In the genomic region with DNA sequence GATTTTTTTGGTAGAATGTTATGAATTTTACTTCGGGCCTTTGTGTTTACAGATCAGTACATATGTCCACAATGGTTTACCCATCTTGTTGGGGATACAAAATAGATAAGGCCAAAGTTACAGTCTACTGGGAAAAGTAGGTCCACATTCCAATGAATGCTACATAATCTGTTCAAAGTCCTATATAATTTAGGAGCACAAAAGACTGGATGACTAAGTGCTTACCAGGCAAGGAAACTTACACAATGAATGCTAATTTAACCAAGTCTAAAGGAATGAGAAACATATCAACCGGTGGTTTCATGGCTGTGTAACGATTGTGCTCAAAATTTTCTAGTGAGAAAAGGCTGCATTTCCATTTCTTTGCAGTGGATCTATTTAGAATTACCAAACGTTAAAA, we compare ENCODE assay signal across 24 cellular contexts.
A peak's percentile ranks its signal among the peaks of the same experiment; 100 is the strongest.
DNase-seq lines count a peak whose midpoint lies in the region; ATAC-seq, FAIRE-seq and TF ChIP-seq lines count a peak whose summit lies in the region.
"Had no signal": no experiment of that assay in that cellular context is flagged by ENCODE, and none has a peak within 500 bp of the region (broad histone marks: within the 10 kb centered on the region; RNA-seq: fewer than 3 reads in every experiment).

No MANE protein-coding gene starts in this region.

- peak; percentile 73 for ATAC-seq in HepG2
- no peak for ATAC-seq in right lobe of liver
- ATAC-seq: CD8-positive, alpha-beta T cell; GM23338; Right ventricle myocardium inferior had no signal

- CTCF ChIA-PET in HepG2 (lab: Yijun Ruan, JAX; ENCODE audit: low intra/inter-chr PET ratio, low total read pairs) = no interaction called here

- TF ChIP-seq EP300 in HepG2 (IDR thresholded peaks at IDR 0.05; ENCODE audit: low read depth in 2 of 2, low read length in 2 of 2) (no peak), HepG2 (CRISPR knock-in tag; IDR thresholded peaks at IDR 0.05; ENCODE audit: borderline replicate concordance) (no peak)

- POLR2A ChIA-PET in HepG2 (lab: Yijun Ruan, JAX) = no interaction called here

- H4K20me1 ChIP-seq in HepG2 (ENCODE audit: insufficient read depth, low read length) (no peaks in the 10 kb centered on the region), keratinocyte (ENCODE audit: control insufficient read depth, extremely low read depth, insufficient read depth, low read length) (no peaks in the 10 kb centered on the region)

- H3K4me2 ChIP-seq in HepG2 (ENCODE audit: low read depth, low read length) = no peak overlapping the region
- H3K4me2 ChIP-seq in keratinocyte (ENCODE audit: control insufficient read depth, extremely low read depth, insufficient read depth, low read depth, low read length) = no peak overlapping the region
- H3K4me2 ChIP-seq: GM23338 had no signal

- TF ChIP-seq POLR2A in HepG2 (IDR thresholded peaks at IDR 0.05; ENCODE audit: insufficient read depth in 1 of 2, low read depth in 2 of 2, low read length in 2 of 2) (no peak), right lobe of liver (IDR thresholded peaks at IDR 0.05) (no peak), GM12892 (IDR thresholded peaks at IDR 0.05; ENCODE audit: low read depth, low read length) (no peak)

- no TSS peak for BruUV-seq in HepG2 (replicated peaks; lab: Mats Ljungman, UMichigan)

- TF ChIP-seq RAD21 in HepG2 (CRISPR knock-in tag; IDR thresholded peaks at IDR 0.05) = no peak

- H3K4me1 ChIP-seq in HepG2 (ENCODE audit: insufficient read depth, low read length) = peaks cover 11% of the 10 kb centered on the region
- no peaks in the 10 kb centered on the region for H3K4me1 ChIP-seq in right lobe of liver
- no peaks in the 10 kb centered on the region for H3K4me1 ChIP-seq in keratinocyte (ENCODE audit: control insufficient read depth, extremely low read depth, insufficient read depth, low read length)
- H3K4me1 ChIP-seq: SJSA1 had no signal

- TF ChIP-seq CTCF in HepG2 (CRISPR knock-in tag; IDR thresholded peaks at IDR 0.05) (no peak), right lobe of liver (IDR thresholded peaks at IDR 0.05) (no peak), keratinocyte (optimal IDR thresholded peaks at IDR 0.05 in 1 of 3, IDR thresholded peaks at IDR 0.05 in 1 of 3, conservative IDR thresholded peaks at IDR 0.05 in 1 of 3; ENCODE audit: extremely low read depth in 1 of 3, insufficient read depth in 2 of 3, low read length in 3 of 3) (no peak), endothelial cell (IDR thresholded peaks at IDR 0.05; ENCODE audit: unreplicated experiment) (no peak)

- H3K27me3 Mint-ChIP-seq in endothelial cell (ENCODE audit: unreplicated experiment) = no peaks in the 10 kb centered on the region

- H3K27ac Mint-ChIP-seq in endothelial cell (ENCODE audit: unreplicated experiment) = no peak overlapping the region
- H3K27ac Mint-ChIP-seq: CD8-positive, alpha-beta T cell; GM23338 had no signal

- no peak overlapping the region for H3K4me3 ChIP-seq in HepG2 (replicated peaks in 1 of 3; ENCODE audit: insufficient read depth in 1 of 3, low read depth in 2 of 3, low read length in 3 of 3)
- no peak overlapping the region for H3K4me3 ChIP-seq in right lobe of liver
- H3K4me3 ChIP-seq in keratinocyte (ENCODE audit: control insufficient read depth in 2 of 3, extremely low read depth in 1 of 3, insufficient read depth in 2 of 3, low read depth in 1 of 3, low read length in 3 of 3) = no peak overlapping the region
- H3K4me3 ChIP-seq: GM23338, SJSA1 had no signal

- H3K36me3 Mint-ChIP-seq in endothelial cell (ENCODE audit: low read depth, unreplicated experiment) = no peaks in the 10 kb centered on the region
- H3K36me3 Mint-ChIP-seq: CD8-positive, alpha-beta T cell had no signal

- H2AFZ ChIP-seq in HepG2 (ENCODE audit: low read length) (no peak overlapping the region), keratinocyte (ENCODE audit: control insufficient read depth, low read length) (no peak overlapping the region)
- H2AFZ ChIP-seq: GM23338 had no signal

- in situ Hi-C loops in HepG2 (cut with HindIII; ENCODE audit: extremely low pct_ligation_motif_present, low pct_unique_long_range_greater_than_20kb) = no loop called here

- H3K27ac ChIP-seq in HepG2 (ENCODE audit: extremely low read length, insufficient read depth, low read length) = no peak overlapping the region
- no peak overlapping the region for H3K27ac ChIP-seq in right lobe of liver
- H3K27ac ChIP-seq in keratinocyte (ENCODE audit: control insufficient read depth, insufficient read depth, low read length) = no peak overlapping the region
- H3K27ac ChIP-seq: SJSA1 had no signal

- H3K9ac ChIP-seq in HepG2 (ENCODE audit: insufficient read depth, low read depth, low read length) (no peak overlapping the region), keratinocyte (ENCODE audit: control insufficient read depth, extremely low read depth, insufficient read depth, low read length) (no peak overlapping the region)

- no peaks in the 10 kb centered on the region for H3K9me1 ChIP-seq in keratinocyte (ENCODE audit: control insufficient read depth, extremely low read depth, insufficient read depth, low read length)

- H3K27me3 ChIP-seq in HepG2 (ENCODE audit: control insufficient read depth in 1 of 2, insufficient read depth in 2 of 2, low read length in 2 of 2) (no peaks in the 10 kb centered on the region), right lobe of liver (no peaks in the 10 kb centered on the region), keratinocyte (ENCODE audit: control insufficient read depth, extremely low read depth, insufficient read depth, low read length) (no peaks in the 10 kb centered on the region)
- H3K27me3 ChIP-seq: SJSA1 had no signal

- dilution Hi-C loops in keratinocyte (cut with MboI; ENCODE audit: extremely low pct_ligation_motif_present, low sequenced_read_pairs) = no loop called here

- H3K4me1 Mint-ChIP-seq in endothelial cell (ENCODE audit: unreplicated experiment) = peaks cover 4% of the 10 kb centered on the region

- WGBS in HepG2 (ENCODE audit: low lambda C conversion rate) = 2% methylated on average over 4 of the region's 4 CpGs
- WGBS in right lobe of liver (ENCODE audit: insufficient coverage, low coverage, low lambda C conversion rate, missing lambda C conversion rate) = 68% methylated on average over 4 of the region's 4 CpGs

- H3K4me3 Mint-ChIP-seq in endothelial cell (ENCODE audit: unreplicated experiment) = no peak overlapping the region
- H3K4me3 Mint-ChIP-seq: CD8-positive, alpha-beta T cell; GM23338 had no signal

- H3K36me3 ChIP-seq in HepG2 (replicated peaks in 1 of 2; ENCODE audit: control insufficient read depth in 1 of 2, insufficient read depth in 2 of 2, low read length in 2 of 2) = no peaks in the 10 kb centered on the region
- H3K36me3 ChIP-seq in right lobe of liver = no peaks in the 10 kb centered on the region
- no peaks in the 10 kb centered on the region for H3K36me3 ChIP-seq in keratinocyte (ENCODE audit: control insufficient read depth in 2 of 2, extremely low read depth in 1 of 2, insufficient read depth in 2 of 2, low read length in 2 of 2)
- H3K36me3 ChIP-seq: SJSA1 had no signal

- no peaks in the 10 kb centered on the region for H3K9me3 Mint-ChIP-seq in endothelial cell (ENCODE audit: unreplicated experiment)

- DNase-seq in HepG2 (ENCODE audit: low spot score) = peak; percentile 42
- DNase-seq in right lobe of liver = no peak
- DNase-seq in astrocyte of the hippocampus (ENCODE audit: low read depth, low spot score) = peak; percentile 58
- no peak for DNase-seq in keratinocyte (ENCODE audit: low read depth, low spot score)
- DNase-seq in GM12892 (ENCODE audit: insufficient read length) = no peak
- DNase-seq in stimulated activated naive CD4-positive, alpha-beta T cell (lab: John Stamatoyannopoulos, UW) = no peak
- DNase-seq in NCI-H1417 (lab: John Stamatoyannopoulos, UW) = no peak
- DNase-seq in endothelial cell (ENCODE audit: low spot score) = no peak
- DNase-seq: 8988T; AML-193; C1 segment of cervical spinal cord; CD8-positive, alpha-beta T cell; DMS153; HCEC 1CT; MM.1S; NCI-H1092; NCI-H1436 treated with DMSO at 0.1 percent for 48 hours; NCI-H1930; NCI-H2227 treated with DMSO at 0.1 percent for 48 hours; NCI-H510A had no signal

- intact Hi-C loops in HepG2 (cut with micrococcal nuclease; ENCODE audit: unreplicated experiment) (no loop called here), right lobe of liver (cut with DNase I) (no loop called here)

- no peak for FAIRE-seq in HepG2 (lab: Jason Lieb, UNC)
- FAIRE-seq in keratinocyte (lab: Jason Lieb, UNC) = peak; percentile 29
- FAIRE-seq in GM12892 (lab: Jason Lieb, UNC) = no peak
- FAIRE-seq: G401.6 had no signal

- H3K9me3 ChIP-seq in HepG2 (ENCODE audit: low read length) (peaks cover 10% of the 10 kb centered on the region), right lobe of liver (no peaks in the 10 kb centered on the region), keratinocyte (ENCODE audit: control insufficient read depth, low read depth, low read length) (no peaks in the 10 kb centered on the region)
- H3K9me3 ChIP-seq: SJSA1 had no signal

- no peaks in the 10 kb centered on the region for H3K79me2 ChIP-seq in HepG2 (ENCODE audit: insufficient read depth, low read length)
- no peaks in the 10 kb centered on the region for H3K79me2 ChIP-seq in keratinocyte (ENCODE audit: control insufficient read depth, insufficient read depth, low read length)

TF ChIP-seq in HepG2, 621 proteins besides CTCF, POLR2A, EP300 and RAD21:
- TF ChIP-seq SOX5 (CRISPR knock-in tag; IDR thresholded peaks at IDR 0.05; ENCODE audit: borderline replicate concordance) (peak; percentile 17; the same call in 1 of the 2 replicates), ZNF790 (CRISPR knock-in tag; IDR thresholded peaks at IDR 0.05; ENCODE audit: borderline replicate concordance) (no peak), ZNF12 (CRISPR knock-in tag; IDR thresholded peaks at IDR 0.05) (no peak), ZNF3 (CRISPR knock-in tag; IDR thresholded peaks at IDR 0.05) (no peak), ARNT (IDR thresholded peaks at IDR 0.05) (no peak), BRCA1 (CRISPR knock-in tag; IDR thresholded peaks at IDR 0.05) (no peak), ZNF446 (CRISPR knock-in tag; IDR thresholded peaks at IDR 0.05) (no peak), KMT2A (CRISPR knock-in tag; IDR thresholded peaks at IDR 0.05) (no peak), FOXJ3 (CRISPR knock-in tag; IDR thresholded peaks at IDR 0.05; ENCODE audit: borderline replicate concordance) (no peak), HNF4A (CRISPR knock-in tag; IDR thresholded peaks at IDR 0.05) (0 out of 2 replicates have a peak, but pooled peaks have one; percentile 17), ZSCAN30 (CRISPR knock-in tag; IDR thresholded peaks at IDR 0.05) (no peak), MED8 (CRISPR knock-in tag; IDR thresholded peaks at IDR 0.05; ENCODE audit: insufficient replicate concordance) (no peak), SOX6 (IDR thresholded peaks at IDR 0.05) (no peak), SOX6 (CRISPR knock-in tag; IDR thresholded peaks at IDR 0.05) (peak; percentile 31; the same call in 1 of the 2 replicates)
- TF ChIP-seq, protein P1, sequence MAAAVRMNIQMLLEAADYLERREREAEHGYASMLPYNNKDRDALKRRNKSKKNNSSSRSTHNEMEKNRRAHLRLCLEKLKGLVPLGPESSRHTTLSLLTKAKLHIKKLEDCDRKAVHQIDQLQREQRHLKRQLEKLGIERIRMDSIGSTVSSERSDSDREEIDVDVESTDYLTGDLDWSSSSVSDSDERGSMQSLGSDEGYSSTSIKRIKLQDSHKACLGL (CRISPR knock-in tag; IDR thresholded peaks at IDR 0.05) = no peak
TF ChIP-seq in HepG2: peak in this region for 3.

Comparison
In these comparisons a context has a peak if more than half of its experiments do, and no peak if none do; other contexts are left out.
1. DNase-seq: peak in HepG2 (single experiment) and astrocyte of the hippocampus (single experiment); none in right lobe of liver (0 of 3), keratinocyte (single experiment), GM12892 (single experiment), stimulated activated naive CD4-positive, alpha-beta T cell (0 of 6), NCI-H1417 (0 of 3) and endothelial cell (single experiment).